In genomic region chr7:134936893-134937520, GRCh38 we compare ENCODE assay signal across 1 cellular context.
TF ChIP-seq lines count a peak whose summit lies in the region.

No MANE protein-coding gene starts in this region.

TF ChIP-seq in K562, 482 proteins besides CTCF, POLR2A, EP300 and RAD21 (continued from another document):
- no peak for TF ChIP-seq MAX (CRISPR knock-in tag; IDR thresholded peaks at IDR 0.05)
- no peak for TF ChIP-seq SRSF1 (IDR thresholded peaks at IDR 0.05; ENCODE audit: low read depth, low read length)
- TF ChIP-seq PTRF (tag; IDR thresholded peaks at IDR 0.05) = no peak
- no peak for TF ChIP-seq HDAC2 (IDR thresholded peaks at IDR 0.05)
- no peak for TF ChIP-seq ZNF354B (CRISPR knock-in tag; IDR thresholded peaks at IDR 0.05)
